In genomic region chr4:6647582-6648230, GRCh38 we compare ENCODE assay signal across 2 cellular contexts.
TF ChIP-seq lines count a peak whose summit lies in the region.

No MANE protein-coding gene starts in this region.

TF ChIP-seq in HepG2, 621 proteins besides CTCF, POLR2A, EP300 and RAD21 (continues in another document):
- TF ChIP-seq PHB2 (IDR thresholded peaks at IDR 0.05; ENCODE audit: partially characterized antibody) (no peak), MBD4 (IDR thresholded peaks at IDR 0.05; ENCODE audit: borderline replicate concordance, low read length) (no peak), MIER3 (CRISPR knock-in tag; IDR thresholded peaks at IDR 0.05; ENCODE audit: borderline replicate concordance) (0 out of 2 replicates have a peak, but pooled peaks have one; percentile 32), MAZ (IDR thresholded peaks at IDR 0.05; ENCODE audit: borderline replicate concordance, low read depth, low read length) (no peak), MAZ (CRISPR knock-in tag; IDR thresholded peaks at IDR 0.05; ENCODE audit: low read depth) (no peak), ZBTB7A (CRISPR knock-in tag; IDR thresholded peaks at IDR 0.05) (no peak), HNF1A (IDR thresholded peaks at IDR 0.05; ENCODE audit: low read depth) (no peak), HNF1A (CRISPR knock-in tag; IDR thresholded peaks at IDR 0.05; ENCODE audit: borderline replicate concordance) (no peak), ZNF614 (CRISPR knock-in tag; IDR thresholded peaks at IDR 0.05; ENCODE audit: borderline replicate concordance) (no peak), NCOA5 (CRISPR knock-in tag; IDR thresholded peaks at IDR 0.05) (no peak), ZBTB37 (CRISPR knock-in tag; IDR thresholded peaks at IDR 0.05) (no peak), HMG20A (CRISPR knock-in tag; IDR thresholded peaks at IDR 0.05; ENCODE audit: borderline replicate concordance) (0 out of 2 replicates have a peak, but pooled peaks have one; percentile 26), TAF1 (CRISPR knock-in tag; IDR thresholded peaks at IDR 0.05) (no peak), SOX5 (CRISPR knock-in tag; IDR thresholded peaks at IDR 0.05; ENCODE audit: borderline replicate concordance) (peak; percentile 34; the same call in 1 of the 2 replicates), ZNF704 (CRISPR knock-in tag; IDR thresholded peaks at IDR 0.05; ENCODE audit: borderline replicate concordance) (no peak), NRL (CRISPR knock-in tag; IDR thresholded peaks at IDR 0.05; ENCODE audit: borderline replicate concordance) (no peak), HNRNPH1 (optimal IDR thresholded peaks at IDR 0.05; ENCODE audit: low read depth, low read length) (no peak), JDP2 (CRISPR knock-in tag; IDR thresholded peaks at IDR 0.05; ENCODE audit: borderline replicate concordance) (no peak), ARNTL (CRISPR knock-in tag; IDR thresholded peaks at IDR 0.05) (no peak), ARID2 (CRISPR knock-in tag; IDR thresholded peaks at IDR 0.05; ENCODE audit: borderline replicate concordance) (no peak), KDM5B (CRISPR knock-in tag; IDR thresholded peaks at IDR 0.05; ENCODE audit: borderline replicate concordance) (no peak), RARA (CRISPR knock-in tag; IDR thresholded peaks at IDR 0.05) (peak; percentile 59), NR2F6 (IDR thresholded peaks at IDR 0.05) (no peak), NR2F6 (CRISPR knock-in tag; IDR thresholded peaks at IDR 0.05) (0 out of 2 replicates have a peak, but pooled peaks have one; percentile 28), NCOA2 (CRISPR knock-in tag; IDR thresholded peaks at IDR 0.05) (no peak), SMAD3 (CRISPR knock-in tag; IDR thresholded peaks at IDR 0.05) (0 out of 2 replicates have a peak, but pooled peaks have one; percentile 45), STAG1 (CRISPR knock-in tag; IDR thresholded peaks at IDR 0.05) (peak; percentile 29; the same call in 1 of the 2 replicates)

TF ChIP-seq in WTC11, 78 proteins besides CTCF, POLR2A, EP300 and RAD21:
- TF ChIP-seq ZNF138 (CRISPR knock-in tag; conservative IDR thresholded peaks at IDR 0.05) (no peak), ATF6 (CRISPR knock-in tag; IDR thresholded peaks at IDR 0.05) (no peak), ERG (CRISPR knock-in tag; IDR thresholded peaks at IDR 0.05) (no peak), GTF2I (CRISPR knock-in tag; conservative IDR thresholded peaks at IDR 0.05) (no peak), ZSCAN18 (CRISPR knock-in tag; IDR thresholded peaks at IDR 0.05) (no peak)
